Comparison of ENCODE assay signal across 9 cellular contexts in genomic region chr10:92572362-92573090, GRCh38. TPM values are rescaled to one million over a fixed set of nuclear protein-coding genes. Genes with fewer than 3 reads are reported as not detected.
DNase-seq lines count a peak whose midpoint lies in the region; ATAC-seq and TF ChIP-seq lines count a peak whose summit lies in the region.
"Had no signal": no experiment of that assay in that cellular context is flagged by ENCODE, and none has a peak within 500 bp of the region (broad histone marks: within the 10 kb centered on the region; RNA-seq: fewer than 3 reads in every experiment).

No MANE protein-coding gene starts in this region.

- H3K27ac ChIP-seq in Peyer's patch (peak overlapping the region in 3 of 4 donors; percentile 90 to 94 (median 93)), esophagus muscularis mucosa (replicated peaks in 1 of 4) (peak overlapping the region; percentile 86 to 95 (median 94)), gastrocnemius medialis (peak overlapping the region; percentile 94 to 98 (median 95))

- H3K4me1 ChIP-seq in Peyer's patch (peaks cover 0 to 26% (median 2%) of the 10 kb centered on the region in 4 donors), esophagus muscularis mucosa (peaks cover 21 to 37% (median 34%) of the 10 kb centered on the region in 4 donors), gastrocnemius medialis (peaks cover 31% of the 10 kb centered on the region in 2 donors)

- H3K9me3 ChIP-seq in Peyer's patch, result no peaks in the 10 kb centered on the region
- H3K9me3 ChIP-seq in esophagus muscularis mucosa, result no peaks in the 10 kb centered on the region
- H3K9me3 ChIP-seq in gastrocnemius medialis, result no peaks in the 10 kb centered on the region

- 60% methylated on average over 8 of the region's 8 CpGs for WGBS in esophagus muscularis mucosa

- TF ChIP-seq CTCF in GM13977 (IDR thresholded peaks at IDR 0.05; ENCODE audit: extremely low read depth, insufficient read depth, missing control alignments) (no peak), Peyer's patch (IDR thresholded peaks at IDR 0.05) (peak in 1 of 6 experiments; percentile 4), esophagus muscularis mucosa (IDR thresholded peaks at IDR 0.05) (no peak), gastrocnemius medialis (IDR thresholded peaks at IDR 0.05 in 4 of 5, conservative IDR thresholded peaks at IDR 0.05 in 1 of 5) (no peak)

- H3K4me3 ChIP-seq in Peyer's patch, result peak overlapping the region; percentile 76 to 95 (median 90)
- peak overlapping the region; percentile 71 to 97 (median 86) for H3K4me3 ChIP-seq in esophagus muscularis mucosa
- H3K4me3 ChIP-seq in gastrocnemius medialis, result peak overlapping the region; percentile 81 to 100 (median 95)

- in situ Hi-C loops in GM13977 (cut with MboI; ENCODE audit: low pct_unique_long_range_greater_than_20kb, low sequenced_read_pairs, unreplicated experiment) (loop anchor here (10.0 kb wide), 1 partner anchor 48 kb away; no protein-coding TSS in a partner anchor), gastrocnemius medialis (cut with MboI; ENCODE audit: low sequenced_read_pairs in 4 of 4) (loop anchor here in 1 of 4 donors (10.0 kb wide), 1 partner anchor 58 kb away; no protein-coding TSS in a partner anchor)

- ATAC-seq in gastrocnemius medialis (no peak), HG03432 (IDR thresholded peaks at IDR 0.05; ENCODE audit: unreplicated experiment) (no peak)

- TF ChIP-seq POLR2A in Peyer's patch (IDR thresholded peaks at IDR 0.05) (no peak), esophagus muscularis mucosa (IDR thresholded peaks at IDR 0.05; ENCODE audit: low read depth) (no peak), gastrocnemius medialis (IDR thresholded peaks at IDR 0.05) (no peak)

- DNase-seq in GM13977 (ENCODE audit: low spot score) (peak; percentile 29), Peyer's patch (no peak), esophagus muscularis mucosa (ENCODE audit: extremely low spot score) (no peak), gastrocnemius medialis (no peak), NCI-H748 treated with DMSO at 0.1 percent for 48 hours (lab: John Stamatoyannopoulos, UW) (no peak)
- DNase-seq in stimulated activated CD4-positive, alpha-beta T cell treated with anti-CD3 and anti-CD28 coated beads, Interleukin-4, amount 100 ng/mL, for 1 hour, result no peak
- DNase-seq in stimulated activated CD4-positive, alpha-beta T cell treated with anti-CD3 and anti-CD28 coated beads, Interleukin-12 subunit alpha, Interleukin-12 subunit beta, amount 100 ng/mL, for 4 hours, result no peak
- DNase-seq: SHP77 treated with DMSO at 0.1 percent for 48 hours had no signal

- H3K36me3 ChIP-seq in Peyer's patch (no peaks in the 10 kb centered on the region), esophagus muscularis mucosa (peaks cover 0 to 22% (median 0%) of the 10 kb centered on the region in 4 donors), gastrocnemius medialis (no peaks in the 10 kb centered on the region)

- intact Hi-C loops in esophagus muscularis mucosa (cut with DNase I) (loop anchor here (10.0 kb wide), 1 partner anchor 312 kb away; no protein-coding TSS in a partner anchor), gastrocnemius medialis (cut with DNase I; ENCODE audit: low total_unique reads) (loop anchor here (2.0 to 10.0 kb wide), 3 partner anchors 275 to 488 kb away; partner anchors contain the start of genes CPEB3, EXOC6 and MARCHF5)

- H3K27me3 ChIP-seq in Peyer's patch (no peaks in the 10 kb centered on the region), esophagus muscularis mucosa (no peaks in the 10 kb centered on the region), gastrocnemius medialis (no peaks in the 10 kb centered on the region)

- TF ChIP-seq EP300 in esophagus muscularis mucosa (IDR thresholded peaks at IDR 0.05), result no peak

RNA-seq across cellular contexts. Expression of gene IDE, which starts 1.4 kb away (rescaled TPM):
- total RNA-seq in Peyer's patch (10 to 100 TPM; 27.1 to 71.8 (median 31.7) TPM), esophagus muscularis mucosa (10 to 100 TPM; 27.0 to 33.1 (median 30.7) TPM), gastrocnemius medialis (10 to 100 TPM; 41.2 to 71.0 (median 52.9) TPM)

RNA-seq across cellular contexts. Expression of gene KIF11, which starts 20.4 kb away (rescaled TPM):
- 1 to 10 TPM; 1.4 to 5.1 (median 3.4) TPM for total RNA-seq in Peyer's patch
- total RNA-seq in esophagus muscularis mucosa, result under 1 TPM; 0.33 to 0.80 (median 0.40) TPM
- under 1 TPM; 0.05 to 0.76 (median 0.35) TPM for total RNA-seq in gastrocnemius medialis
